ENCODE assay signal across 8 cellular contexts in genomic region chr9:96418074-96418919, GRCh38. TPM values are rescaled to one million over a fixed set of nuclear protein-coding genes. Genes with fewer than 3 reads are reported as not detected.
DNase-seq lines count a peak whose midpoint lies in the region; ATAC-seq lines count a peak whose summit lies in the region.

Gene ZNF367, minus strand, starts transcription at chr9:96418370. Its CDS starts 338 bp downstream, at chr9:96418032.

- H3K27ac Mint-ChIP-seq in IgD-negative memory B cell, result peak within 1 kb of the TSS; percentile 92 to 97 (median 95)

- no peaks in the 10 kb centered on the region for H3K27me3 Mint-ChIP-seq in IgD-negative memory B cell

- H3K9me3 Mint-ChIP-seq in IgD-negative memory B cell, result no peaks in the 10 kb centered on the region

- H3K4me1 Mint-ChIP-seq in IgD-negative memory B cell, result peaks cover 21 to 37% (median 35%) of the 10 kb centered on the region in 3 donors

- peak; percentile 95 for DNase-seq in DMS153 (lab: John Stamatoyannopoulos, UW)
- peak; percentile 97 for DNase-seq in OCI-M1 (lab: John Stamatoyannopoulos, UW)
- peak; percentile 90 for DNase-seq in activated T-cell treated with anti-CD3 and anti-CD28 coated beads for 24 hours (ENCODE audit: low read depth)
- peak; percentile 90 for DNase-seq in epidermal melanocyte (ENCODE audit: insufficient read length, low spot score)
- peak; percentile 98 for DNase-seq in mucosa of gallbladder (ENCODE audit: low spot score)
- peak; percentile 93 for DNase-seq in stimulated activated CD8-positive, alpha-beta memory T cell treated with anti-CD3 and anti-CD28 coated beads, Interleukin-4, amount 100 ng/mL, for 24 hours (ENCODE audit: low read depth)

- peak; percentile 58 for ATAC-seq in GM21576 (IDR thresholded peaks at IDR 0.05; ENCODE audit: unreplicated experiment)

- H3K4me3 Mint-ChIP-seq in IgD-negative memory B cell, result peak within 1 kb of the TSS; percentile 90 to 96 (median 93)

- H3K36me3 Mint-ChIP-seq in IgD-negative memory B cell, result no peaks in the 10 kb centered on the region

RNA-seq across cellular contexts. Expression of gene ZNF367, which starts in this region (rescaled TPM):
- 0.21 TPM for polyA plus RNA-seq in IgD-negative memory B cell
- 2.2 TPM for total RNA-seq in mucosa of gallbladder

Comparison
In these comparisons a context has a peak if more than half of its experiments do, and no peak if none do; other contexts are left out.
1. Peak in every context shown above with its lines: DNase-seq and ATAC-seq.